ENCODE assay signal across 26 cellular contexts in genomic region chr4:14842964-14843630, GRCh38.
DNase-seq lines count a peak whose midpoint lies in the region; ATAC-seq and TF ChIP-seq lines count a peak whose summit lies in the region.
"Had no signal": no experiment of that assay in that cellular context is flagged by ENCODE, and none has a peak within 500 bp of the region (broad histone marks: within the 10 kb centered on the region; RNA-seq: fewer than 3 reads in every experiment).

No MANE protein-coding gene starts in this region.

- no peaks in the 10 kb centered on the region for H4K20me1 ChIP-seq in mammary epithelial cell (ENCODE audit: insufficient read depth, low read length)
- H4K20me1 ChIP-seq: BLaER1 treated with 17β-estradiol and CSF1 and Interleukin-3, amounts not matched to agents 10 nM and 100 nM had no signal

- POLR2A ChIA-PET in activated CD4-positive, alpha-beta memory T cell treated with anti-CD3 and anti-CD28 coated beads for 36 hours (lab: Charles Lee), result interaction anchor here (1.2 kb wide), 1 partner anchor 14 kb away, joined by 3 read pairs; no protein-coding TSS in a partner anchor
- POLR2A ChIA-PET in activated CD4-positive, alpha-beta memory T cell treated with anti-CD3 and anti-CD28 coated beads, Interleukin-2, amount 10 ng/mL, durations not matched to agents 7 days and 5 days (lab: Charles Lee), result no interaction called here
- POLR2A ChIA-PET in MCF 10A (lab: Yijun Ruan, JAX), result interaction anchor here (0.9 to 2.2 kb wide), 4 partner anchors 11 to 158 kb away, joined by 3 to 8 read pairs (median 6); no protein-coding TSS in a partner anchor

- H2AFZ ChIP-seq in mammary epithelial cell (ENCODE audit: low read depth, low read length), result no peak overlapping the region
- H2AFZ ChIP-seq: GM23248 had no signal

- no peak overlapping the region for H3K9ac ChIP-seq in mammary epithelial cell (ENCODE audit: insufficient read depth, low read length)
- H3K9ac ChIP-seq: BLaER1 treated with 17β-estradiol and CSF1 and Interleukin-3, amounts not matched to agents 10 nM and 100 nM; GM23248 had no signal

- no peaks in the 10 kb centered on the region for H3K9me3 Mint-ChIP-seq in activated CD4-positive, alpha-beta memory T cell treated with anti-CD3 and anti-CD28 coated beads for 36 hours
- H3K9me3 Mint-ChIP-seq in activated CD4-positive, alpha-beta memory T cell treated with anti-CD3 and anti-CD28 coated beads, Interleukin-2, amount 10 ng/mL, durations not matched to agents 7 days and 5 days, result peaks cover 4% of the 10 kb centered on the region
- no peaks in the 10 kb centered on the region for H3K9me3 Mint-ChIP-seq in MCF 10A (ENCODE audit: unreplicated experiment)
- peaks cover 0 to 7% of the 10 kb centered on the region in 2 donors for H3K9me3 Mint-ChIP-seq in stimulated activated naive B cell treated with anti-CD40 and anti-IgM and Interleukin-4, amounts not matched to agents 10 μg/mL and 1 μg/mL and 100 μg/mL, for 72 hours
- H3K9me3 Mint-ChIP-seq: HFFc6 had no signal

- H3K36me3 ChIP-seq in mammary epithelial cell (ENCODE audit: insufficient read depth, low read length), result no peaks in the 10 kb centered on the region
- H3K36me3 ChIP-seq in ascending aorta, result no peaks in the 10 kb centered on the region
- H3K36me3 ChIP-seq: BLaER1 treated with 17β-estradiol and CSF1 and Interleukin-3, amounts not matched to agents 10 nM and 100 nM; MG63 had no signal

- no peaks in the 10 kb centered on the region for H3K36me3 Mint-ChIP-seq in activated CD4-positive, alpha-beta memory T cell treated with anti-CD3 and anti-CD28 coated beads for 36 hours
- H3K36me3 Mint-ChIP-seq in activated CD4-positive, alpha-beta memory T cell treated with anti-CD3 and anti-CD28 coated beads, Interleukin-2, amount 10 ng/mL, durations not matched to agents 7 days and 5 days (ENCODE audit: low read depth), result no peaks in the 10 kb centered on the region
- no peaks in the 10 kb centered on the region for H3K36me3 Mint-ChIP-seq in MCF 10A (ENCODE audit: insufficient read depth, unreplicated experiment)
- peaks cover 0 to 4% of the 10 kb centered on the region in 2 donors for H3K36me3 Mint-ChIP-seq in stimulated activated naive B cell treated with anti-CD40 and anti-IgM and Interleukin-4, amounts not matched to agents 10 μg/mL and 1 μg/mL and 100 μg/mL, for 72 hours
- H3K36me3 Mint-ChIP-seq: CD4-positive, alpha-beta memory T cell had no signal

- no peak overlapping the region for H3K4me2 ChIP-seq in mammary epithelial cell (ENCODE audit: insufficient read depth, low read depth, low read length)
- H3K4me2 ChIP-seq: BLaER1 treated with 17β-estradiol and CSF1 and Interleukin-3, amounts not matched to agents 10 nM and 100 nM had no signal

- peak overlapping the region; percentile 61 for H3K27ac Mint-ChIP-seq in activated CD4-positive, alpha-beta memory T cell treated with anti-CD3 and anti-CD28 coated beads for 36 hours
- no peak overlapping the region for H3K27ac Mint-ChIP-seq in activated CD4-positive, alpha-beta memory T cell treated with anti-CD3 and anti-CD28 coated beads, Interleukin-2, amount 10 ng/mL, durations not matched to agents 7 days and 5 days
- H3K27ac Mint-ChIP-seq in MCF 10A (ENCODE audit: low read depth, unreplicated experiment), result peak overlapping the region; percentile 87
- peak overlapping the region; percentile 47 for H3K27ac Mint-ChIP-seq in stimulated activated naive B cell treated with anti-CD40 and anti-IgM and Interleukin-4, amounts not matched to agents 10 μg/mL and 1 μg/mL and 100 μg/mL, for 72 hours
- H3K27ac Mint-ChIP-seq: CD4-positive, alpha-beta memory T cell; H9; HFFc6 had no signal

- no peak for TF ChIP-seq CTCF in MCF 10A (IDR thresholded peaks at IDR 0.05; ENCODE audit: unreplicated experiment)
- no peak for TF ChIP-seq CTCF in mammary epithelial cell (conservative IDR thresholded peaks at IDR 0.05 in 1 of 2, IDR thresholded peaks at IDR 0.05 in 1 of 2; ENCODE audit: extremely low read depth in 1 of 2, insufficient read depth in 1 of 2, low read depth in 1 of 2, low read length in 2 of 2)
- no peak for TF ChIP-seq CTCF in ascending aorta (IDR thresholded peaks at IDR 0.05)

- H3K27ac ChIP-seq in mammary epithelial cell (ENCODE audit: insufficient read depth, low read depth, low read length) (no peak overlapping the region), ascending aorta (peak overlapping the region; percentile 32 to 58)
- H3K27ac ChIP-seq: BLaER1 treated with 17β-estradiol and CSF1 and Interleukin-3, amounts not matched to agents 10 nM and 100 nM; GM23248 had no signal

- BruUV-seq in MCF 10A (replicated peaks; lab: Mats Ljungman, UMichigan), result no TSS peak
- no TSS peak for BruUV-seq in mammary epithelial cell (replicated peaks; lab: Mats Ljungman, UMichigan)

- 97% methylated on average over 2 of the region's 2 CpGs for WGBS in mammary epithelial cell (ENCODE audit: low coverage, missing lambda C conversion rate)

- peaks cover 1% of the 10 kb centered on the region for H3K27me3 Mint-ChIP-seq in activated CD4-positive, alpha-beta memory T cell treated with anti-CD3 and anti-CD28 coated beads for 36 hours
- H3K27me3 Mint-ChIP-seq in activated CD4-positive, alpha-beta memory T cell treated with anti-CD3 and anti-CD28 coated beads, Interleukin-2, amount 10 ng/mL, durations not matched to agents 7 days and 5 days, result no peaks in the 10 kb centered on the region
- no peaks in the 10 kb centered on the region for H3K27me3 Mint-ChIP-seq in MCF 10A (ENCODE audit: insufficient read depth, unreplicated experiment)
- no peaks in the 10 kb centered on the region for H3K27me3 Mint-ChIP-seq in stimulated activated naive B cell treated with anti-CD40 and anti-IgM and Interleukin-4, amounts not matched to agents 10 μg/mL and 1 μg/mL and 100 μg/mL, for 72 hours

- no peak for DNase-seq in activated CD4-positive, alpha-beta memory T cell treated with anti-CD3 and anti-CD28 coated beads for 36 hours
- DNase-seq in activated CD4-positive, alpha-beta memory T cell treated with anti-CD3 and anti-CD28 coated beads, Interleukin-2, amount 10 ng/mL, durations not matched to agents 7 days and 5 days, result no peak
- no peak for DNase-seq in MCF 10A (ENCODE audit: unreplicated experiment)
- DNase-seq in mammary epithelial cell, result no peak
- DNase-seq in ascending aorta (ENCODE audit: low spot score in 2 of 2), result no peak
- DNase-seq in stimulated activated naive B cell treated with anti-CD40 and anti-IgM and Interleukin-4, amounts not matched to agents 10 μg/mL and 1 μg/mL and 100 μg/mL, for 72 hours, result no peak
- DNase-seq in NOMO-1 treated with dmso at 0.1 percent for 144 hours (lab: John Stamatoyannopoulos, UW; ENCODE audit: unreplicated experiment), result no peak
- DNase-seq: 8988T; Caco-2; CD4-positive, alpha-beta memory T cell; DMS 273 treated with DMSO at 0.1 percent for 48 hours; DMS79 treated with DMSO at 0.1 percent for 48 hours; GM23248; H9; HFFc6; Kasumi-1; MG63; NCI-H1417; NCI-H1694 treated with DMSO at 0.1 percent for 48 hours; NCI-H2081 treated with DMSO at 0.1 percent for 48 hours; NCI-H2171 treated with DMSO at 0.1 percent for 48 hours; NCI-H524 treated with DMSO at 0.1 percent for 48 hours; OCI-M1; Right ventricle myocardium superior had no signal

- CTCF ChIA-PET in activated CD4-positive, alpha-beta memory T cell treated with anti-CD3 and anti-CD28 coated beads for 36 hours (lab: Charles Lee), result interaction anchor here (1.5 kb wide), 1 partner anchor 554 kb away, joined by 4 read pairs; no protein-coding TSS in a partner anchor
- CTCF ChIA-PET in activated CD4-positive, alpha-beta memory T cell treated with anti-CD3 and anti-CD28 coated beads, Interleukin-2, amount 10 ng/mL, durations not matched to agents 7 days and 5 days (lab: Charles Lee), result no interaction called here
- CTCF ChIA-PET in MCF 10A (lab: Yijun Ruan, JAX), result interaction anchor here (0.6 to 1.3 kb wide), 3 partner anchors 23 to 42 kb away, joined by 3 to 4 read pairs (median 4); no protein-coding TSS in a partner anchor
- CTCF ChIA-PET in mammary epithelial cell (lab: Charles Lee; ENCODE audit: low non-redundant PET), result interaction anchor here (0.6 kb wide), 1 partner anchor 1056 kb away, joined by 5 read pairs; no protein-coding TSS in a partner anchor

- H3K4me3 Mint-ChIP-seq in activated CD4-positive, alpha-beta memory T cell treated with anti-CD3 and anti-CD28 coated beads for 36 hours, result no peak overlapping the region
- H3K4me3 Mint-ChIP-seq in activated CD4-positive, alpha-beta memory T cell treated with anti-CD3 and anti-CD28 coated beads, Interleukin-2, amount 10 ng/mL, durations not matched to agents 7 days and 5 days, result no peak overlapping the region
- H3K4me3 Mint-ChIP-seq in MCF 10A (ENCODE audit: unreplicated experiment), result no peak overlapping the region
- no peak overlapping the region for H3K4me3 Mint-ChIP-seq in stimulated activated naive B cell treated with anti-CD40 and anti-IgM and Interleukin-4, amounts not matched to agents 10 μg/mL and 1 μg/mL and 100 μg/mL, for 72 hours
- H3K4me3 Mint-ChIP-seq: CD4-positive, alpha-beta memory T cell; H9; HFFc6 had no signal

- peak in 1 of 2 donors; percentile 31 for ATAC-seq in stimulated activated naive B cell treated with anti-CD40 and anti-IgM and Interleukin-4, amounts not matched to agents 10 μg/mL and 1 μg/mL and 100 μg/mL, for 72 hours (replicated peaks)
- no peak for ATAC-seq in HG02970 (IDR thresholded peaks at IDR 0.05; ENCODE audit: low FRiP score, unreplicated experiment)

- H3K4me3 ChIP-seq in mammary epithelial cell (replicated peaks in 1 of 3; ENCODE audit: insufficient read depth in 1 of 3, low read depth in 2 of 3, low read length in 3 of 3), result no peak overlapping the region
- no peak overlapping the region for H3K4me3 ChIP-seq in ascending aorta
- H3K4me3 ChIP-seq: BLaER1 treated with 17β-estradiol and CSF1 and Interleukin-3, amounts not matched to agents 10 nM and 100 nM; GM23248; MG63 had no signal

- intact Hi-C loops in activated CD4-positive, alpha-beta memory T cell treated with anti-CD3 and anti-CD28 coated beads for 36 hours (cut with micrococcal nuclease), result loop anchor here (1.0 to 5.0 kb wide), 3 partner anchors 13 to 1186 kb away; no protein-coding TSS in a partner anchor
- intact Hi-C loops in MCF 10A (cut with micrococcal nuclease) (no loop called here), mammary epithelial cell (cut with micrococcal nuclease) (no loop called here), ascending aorta (cut with DNase I) (no loop called here)

- no peaks in the 10 kb centered on the region for H3K9me3 ChIP-seq in mammary epithelial cell (replicated peaks; ENCODE audit: insufficient read depth, low read length)
- H3K9me3 ChIP-seq in ascending aorta, result no peaks in the 10 kb centered on the region
- H3K9me3 ChIP-seq: Caco-2, MG63 had no signal

- H3K79me2 ChIP-seq in mammary epithelial cell (ENCODE audit: insufficient read depth, low read length), result no peaks in the 10 kb centered on the region

- H3K27me3 ChIP-seq in mammary epithelial cell (ENCODE audit: insufficient read depth, low read length), result no peaks in the 10 kb centered on the region
- no peaks in the 10 kb centered on the region for H3K27me3 ChIP-seq in ascending aorta
- H3K27me3 ChIP-seq: BLaER1 treated with 17β-estradiol and CSF1 and Interleukin-3, amounts not matched to agents 10 nM and 100 nM; MG63 had no signal

- in situ Hi-C loops in mammary epithelial cell (cut with MboI; ENCODE audit: low sequenced_read_pairs in 2 of 2), result no loop called here

- peaks cover 15% of the 10 kb centered on the region for H3K4me1 Mint-ChIP-seq in activated CD4-positive, alpha-beta memory T cell treated with anti-CD3 and anti-CD28 coated beads for 36 hours (ENCODE audit: low read depth)
- no peaks in the 10 kb centered on the region for H3K4me1 Mint-ChIP-seq in activated CD4-positive, alpha-beta memory T cell treated with anti-CD3 and anti-CD28 coated beads, Interleukin-2, amount 10 ng/mL, durations not matched to agents 7 days and 5 days
- H3K4me1 Mint-ChIP-seq in MCF 10A (ENCODE audit: insufficient read depth, unreplicated experiment), result peaks cover 20% of the 10 kb centered on the region
- H3K4me1 Mint-ChIP-seq in stimulated activated naive B cell treated with anti-CD40 and anti-IgM and Interleukin-4, amounts not matched to agents 10 μg/mL and 1 μg/mL and 100 μg/mL, for 72 hours, result peaks cover 21 to 22% of the 10 kb centered on the region in 2 donors
- H3K4me1 Mint-ChIP-seq: CD4-positive, alpha-beta memory T cell had no signal

- dilution Hi-C loops in mammary epithelial cell (cut with HindIII; ENCODE audit: low sequenced_read_pairs), result no loop called here

- H3K4me1 ChIP-seq in mammary epithelial cell (ENCODE audit: insufficient read depth, low read length) (peaks cover 7% of the 10 kb centered on the region), ascending aorta (peaks cover 6 to 10% of the 10 kb centered on the region in 2 donors)
- H3K4me1 ChIP-seq: Caco-2 had no signal
